ENCODE assay signal across 8 cellular contexts in genomic region chr1:155975375-155976061, GRCh38. TPM values are rescaled to one million over a fixed set of nuclear protein-coding genes. Genes with fewer than 3 reads are reported as not detected.
DNase-seq lines count a peak whose midpoint lies in the region; ATAC-seq and TF ChIP-seq lines count a peak whose summit lies in the region.

No MANE protein-coding gene starts in this region.

- no peaks in the 10 kb centered on the region for H3K27me3 Mint-ChIP-seq in activated T-cell treated with anti-CD3 and anti-CD28 coated beads, Interleukin-2, amount 50 U/mL, for 72 hours (ENCODE audit: low read depth)

- peaks cover 15 to 27% of the 10 kb centered on the region in 2 donors for H3K36me3 Mint-ChIP-seq in activated T-cell treated with anti-CD3 and anti-CD28 coated beads, Interleukin-2, amount 50 U/mL, for 72 hours (ENCODE audit: insufficient read depth in 2 of 2)
- peaks cover 53 to 58% of the 10 kb centered on the region in 2 donors for H3K36me3 Mint-ChIP-seq in activated naive CD4-positive, alpha-beta T cell treated with anti-CD3 and anti-CD28 coated beads, Interleukin-2, amount 50 U/mL, for 72 hours

- TF ChIP-seq CTCF in left lung (IDR thresholded peaks at IDR 0.05) (no peak), tibial artery (IDR thresholded peaks at IDR 0.05) (no peak)

- H3K4me3 Mint-ChIP-seq in activated T-cell treated with anti-CD3 and anti-CD28 coated beads, Interleukin-2, amount 50 U/mL, for 72 hours = peak overlapping the region; percentile 87 to 91

- no peaks in the 10 kb centered on the region for H3K9me3 Mint-ChIP-seq in activated T-cell treated with anti-CD3 and anti-CD28 coated beads, Interleukin-2, amount 50 U/mL, for 72 hours
- H3K9me3 Mint-ChIP-seq in activated naive CD4-positive, alpha-beta T cell treated with anti-CD3 and anti-CD28 coated beads, Interleukin-2, amount 50 U/mL, for 72 hours = no peaks in the 10 kb centered on the region

- H3K4me1 ChIP-seq in left lung (peaks cover 64 to 80% of the 10 kb centered on the region in 2 donors), tibial artery (peaks cover 5 to 80% (median 69%) of the 10 kb centered on the region in 4 donors)

- H3K27me3 ChIP-seq in left lung (no peaks in the 10 kb centered on the region), tibial artery (no peaks in the 10 kb centered on the region)

- no peak for ATAC-seq in activated T-cell treated with anti-CD3 and anti-CD28 coated beads, Interleukin-2, amount 50 U/mL, for 72 hours (replicated peaks in 1 of 2)
- ATAC-seq in activated naive CD4-positive, alpha-beta T cell treated with anti-CD3 and anti-CD28 coated beads, Interleukin-2, amount 50 U/mL, for 72 hours = no peak
- no peak for ATAC-seq in left lung

- H3K9me3 ChIP-seq in left lung (no peaks in the 10 kb centered on the region), tibial artery (no peaks in the 10 kb centered on the region)

- intact Hi-C loops in left lung (cut with DNase I) (no loop called here), tibial artery (cut with DNase I; ENCODE audit: low total_unique reads) (no loop called here)

- DNase-seq in activated T-cell treated with anti-CD3 and anti-CD28 coated beads, Interleukin-2, amount 50 U/mL, for 72 hours = no peak
- DNase-seq in activated T-cell treated with anti-CD3 and anti-CD28 coated beads for 4 hours (no peak), left lung (no peak), tibial artery (no peak), epidermal melanocyte (ENCODE audit: insufficient read length, low spot score) (no peak), A172 (ENCODE audit: low spot score) (no peak), SK-N-DZ (ENCODE audit: low spot score) (no peak)
- no peak for DNase-seq in activated naive CD4-positive, alpha-beta T cell treated with anti-CD3 and anti-CD28 coated beads, Interleukin-2, amount 50 U/mL, for 72 hours (ENCODE audit: low spot score in 2 of 2)

- peak overlapping the region; percentile 60 to 98 for H3K4me3 ChIP-seq in left lung
- H3K4me3 ChIP-seq in tibial artery = peak overlapping the region; percentile 89 to 98

- peaks cover 77% of the 10 kb centered on the region for H3K4me1 Mint-ChIP-seq in activated T-cell treated with anti-CD3 and anti-CD28 coated beads, Interleukin-2, amount 50 U/mL, for 72 hours (ENCODE audit: low read depth)

- H3K36me3 ChIP-seq in left lung (peaks cover 0 to 12% of the 10 kb centered on the region in 2 donors), tibial artery (no peaks in the 10 kb centered on the region)

- H3K27ac Mint-ChIP-seq in activated T-cell treated with anti-CD3 and anti-CD28 coated beads, Interleukin-2, amount 50 U/mL, for 72 hours = peak overlapping the region; percentile 81
- peak overlapping the region; percentile 48 to 89 for H3K27ac Mint-ChIP-seq in activated naive CD4-positive, alpha-beta T cell treated with anti-CD3 and anti-CD28 coated beads, Interleukin-2, amount 50 U/mL, for 72 hours

- peak overlapping the region; percentile 92 to 96 for H3K27ac ChIP-seq in left lung
- H3K27ac ChIP-seq in tibial artery = peak overlapping the region; percentile 98 to 99

RNA-seq across cellular contexts. Expression of gene ARHGEF2, which starts 2.8 kb away (rescaled TPM):
- total RNA-seq in activated T-cell treated with anti-CD3 and anti-CD28 coated beads, Interleukin-2, amount 50 U/mL, for 72 hours = 100 to 1,000 TPM; 152 to 163 TPM
- total RNA-seq in activated naive CD4-positive, alpha-beta T cell treated with anti-CD3 and anti-CD28 coated beads, Interleukin-2, amount 50 U/mL, for 72 hours = 100 to 1,000 TPM; 131 to 238 TPM
- total RNA-seq in left lung = 100 to 1,000 TPM; 158 to 290 TPM
- total RNA-seq in A172 (2014; rRNA removed; shearing (Covaris generic)) = 153 and 155 TPM in 2 replicates
- 27.9 and 32.8 TPM in 2 replicates for polyA plus RNA-seq in SK-N-DZ (2014; cell fraction: cytosol; rRNA removed)
- 34.7 and 45.4 TPM in 2 replicates for polyA plus RNA-seq in SK-N-DZ (2014; cell fraction: nucleus; rRNA removed)

RNA-seq across cellular contexts. Expression of gene RXFP4, which starts 34.1 kb away (rescaled TPM):
- not detected for total RNA-seq in activated T-cell treated with anti-CD3 and anti-CD28 coated beads, Interleukin-2, amount 50 U/mL, for 72 hours
- not detected for total RNA-seq in activated naive CD4-positive, alpha-beta T cell treated with anti-CD3 and anti-CD28 coated beads, Interleukin-2, amount 50 U/mL, for 72 hours
- total RNA-seq in left lung = not detected
- not detected in 2 replicates for total RNA-seq in A172 (2014; rRNA removed; shearing (Covaris generic))
- polyA plus RNA-seq in SK-N-DZ (2014; cell fraction: cytosol; rRNA removed) = not detected in 2 replicates
- polyA plus RNA-seq in SK-N-DZ (2014; cell fraction: nucleus; rRNA removed) = not detected in 2 replicates

RNA-seq across cellular contexts. Expression of gene KHDC4, which starts 41.3 kb away (rescaled TPM):
- 10 to 100 TPM; 93.3 to 98.7 TPM for total RNA-seq in activated T-cell treated with anti-CD3 and anti-CD28 coated beads, Interleukin-2, amount 50 U/mL, for 72 hours
- total RNA-seq in activated naive CD4-positive, alpha-beta T cell treated with anti-CD3 and anti-CD28 coated beads, Interleukin-2, amount 50 U/mL, for 72 hours = 100 to 1,000 TPM in 1 of 2 donors, 10 to 100 TPM in 1; 81.2 to 100 TPM
- total RNA-seq in left lung = 10 to 100 TPM; 38.2 to 39.3 TPM
- 52.3 and 53.9 TPM in 2 replicates for total RNA-seq in A172 (2014; rRNA removed; shearing (Covaris generic))
- 84.3 and 84.8 TPM in 2 replicates for polyA plus RNA-seq in SK-N-DZ (2014; cell fraction: cytosol; rRNA removed)
- 250 and 318 TPM in 2 replicates for polyA plus RNA-seq in SK-N-DZ (2014; cell fraction: nucleus; rRNA removed)

RNA-seq across cellular contexts. Expression of gene SSR2, which starts 45.2 kb away (rescaled TPM):
- total RNA-seq in activated T-cell treated with anti-CD3 and anti-CD28 coated beads, Interleukin-2, amount 50 U/mL, for 72 hours = 100 to 1,000 TPM; 193 to 234 TPM
- 100 to 1,000 TPM; 178 TPM for total RNA-seq in activated naive CD4-positive, alpha-beta T cell treated with anti-CD3 and anti-CD28 coated beads, Interleukin-2, amount 50 U/mL, for 72 hours
- total RNA-seq in left lung = 100 to 1,000 TPM; 284 to 296 TPM
- total RNA-seq in A172 (2014; rRNA removed; shearing (Covaris generic)) = 573 and 778 TPM in 2 replicates
- polyA plus RNA-seq in SK-N-DZ (2014; cell fraction: cytosol; rRNA removed) = 313 and 427 TPM in 2 replicates
- polyA plus RNA-seq in SK-N-DZ (2014; cell fraction: nucleus; rRNA removed) = 175 and 241 TPM in 2 replicates
